In the genomic region with DNA sequence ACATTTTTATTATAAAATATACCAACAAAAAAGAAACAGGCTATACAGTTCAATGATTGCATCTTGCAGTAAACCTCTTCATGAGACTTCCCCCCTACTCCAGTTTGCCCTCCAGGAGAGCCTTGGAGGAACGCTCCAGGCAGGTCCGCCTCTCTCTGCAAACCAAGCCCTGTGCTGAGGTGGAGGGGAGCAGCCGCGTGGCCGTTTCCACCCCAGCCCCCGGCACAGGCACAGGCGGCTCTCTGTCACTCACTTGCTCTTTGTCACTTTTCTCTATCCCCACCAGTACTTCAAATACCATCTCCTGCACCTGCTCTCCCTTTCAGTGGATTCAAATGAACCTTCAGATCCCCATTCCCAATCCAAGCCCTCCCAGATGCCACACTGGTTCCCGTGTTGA, we compare ENCODE assay signal across 7 cellular contexts.
"Had no signal": no experiment of that assay in that cellular context is flagged by ENCODE, and none has a peak within 500 bp of the region (broad histone marks: within the 10 kb centered on the region; RNA-seq: fewer than 3 reads in every experiment).

No MANE protein-coding gene starts in this region.

- H2AFZ ChIP-seq: GM23248 had no signal

- H3K4me3 ChIP-seq: GM23248, K562 had no signal

- H3K9me3 Mint-ChIP-seq: H9 had no signal

- DNase-seq: GM23248, H9, HCEC 1CT, IMR-90, KG1 had no signal

- H3K27ac Mint-ChIP-seq: H9 had no signal

- H3K9ac ChIP-seq: GM23248 had no signal

- ATAC-seq: K562 had no signal

- H3K27ac ChIP-seq: GM23248 had no signal

- FAIRE-seq: HTR-8/SVneo, K562 had no signal

- H3K4me3 Mint-ChIP-seq: H9 had no signal
